Comparison of ENCODE assay signal across 8 cellular contexts in the genomic region with DNA sequence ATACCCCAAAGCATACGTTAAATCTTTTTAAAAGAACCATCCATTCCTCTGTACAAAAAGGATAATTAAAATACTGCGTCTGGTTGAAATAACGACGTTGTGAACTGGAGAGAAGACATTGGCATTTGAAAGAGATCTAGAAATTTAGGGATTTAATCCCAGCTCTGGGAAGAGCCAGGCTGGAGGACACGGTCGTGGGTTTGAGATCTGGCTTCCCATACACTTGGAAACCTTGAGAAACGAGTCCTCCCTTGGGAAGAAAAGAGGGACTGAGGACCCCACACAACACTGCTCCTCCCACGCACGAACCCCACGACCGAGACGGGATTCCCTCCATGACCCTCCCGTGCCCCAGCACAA. TPM values are rescaled to one million over a fixed set of nuclear protein-coding genes. Genes with fewer than 3 reads are reported as not detected.
DNase-seq lines count a peak whose midpoint lies in the region; ATAC-seq and TF ChIP-seq lines count a peak whose summit lies in the region.

No MANE protein-coding gene starts in this region.

- WGBS in esophagus, 2 donors = 3% methylated on average over 13 of the region's 13 CpGs

- H4K20me1 ChIP-seq in OCI-LY7 (ENCODE audit: insufficient read depth, low read length) = no peaks in the 10 kb centered on the region

- no peaks in the 10 kb centered on the region for H3K9me3 ChIP-seq in Caco-2
- H3K9me3 ChIP-seq in OCI-LY7 (ENCODE audit: low read length) = no peaks in the 10 kb centered on the region
- no peaks in the 10 kb centered on the region for H3K9me3 ChIP-seq in esophagus (ENCODE audit: control insufficient read depth in 2 of 2, insufficient read depth in 1 of 2, low read depth in 1 of 2, low read length in 1 of 2)

- H3K27ac Mint-ChIP-seq in Caco-2 (ENCODE audit: unreplicated experiment) (peak overlapping the region; percentile 73), osteocyte (ENCODE audit: unreplicated experiment) (peak overlapping the region; percentile 97)

- ATAC-seq in HG02588 (IDR thresholded peaks at IDR 0.05; ENCODE audit: unreplicated experiment) = no peak
- no peak for ATAC-seq in HG03108 (IDR thresholded peaks at IDR 0.05; ENCODE audit: unreplicated experiment)

- POLR2A ChIA-PET in Caco-2 (lab: Charles Lee) = interaction anchor here (1.4 kb wide), 1 partner anchor 11 kb away, joined by 8 read pairs; no protein-coding TSS in a partner anchor
- POLR2A ChIA-PET in OCI-LY7 (lab: Charles Lee) = interaction anchor here (1.2 kb wide), 1 partner anchor 90 kb away, joined by 3 read pairs; no protein-coding TSS in a partner anchor

- H3K4me1 ChIP-seq in Caco-2 (no peaks in the 10 kb centered on the region), OCI-LY7 (ENCODE audit: insufficient read depth, low read length, poor library complexity, severe bottlenecking) (peaks cover 42% of the 10 kb centered on the region), esophagus (ENCODE audit: control insufficient read depth in 2 of 2, insufficient read depth in 2 of 2, low read length in 1 of 2) (peaks cover 2 to 3% of the 10 kb centered on the region in 2 donors)

- H3K27ac ChIP-seq in OCI-LY7 (ENCODE audit: low read depth, low read length, poor library complexity, severe bottlenecking) (no peak overlapping the region), esophagus (ENCODE audit: low read depth in 2 of 2, low read length in 1 of 2) (peak overlapping the region; percentile 3 to 74)

- H3K4me2 ChIP-seq in OCI-LY7 (ENCODE audit: low read length) = peak overlapping the region; percentile 91

- H3K36me3 Mint-ChIP-seq in Caco-2 (ENCODE audit: insufficient read depth, unreplicated experiment) (peaks cover 8% of the 10 kb centered on the region), osteocyte (ENCODE audit: unreplicated experiment) (no peaks in the 10 kb centered on the region)

- peak overlapping the region; percentile 75 for H3K4me3 ChIP-seq in Caco-2 (ENCODE audit: low read depth, low read length)
- H3K4me3 ChIP-seq in OCI-LY7 (ENCODE audit: low read depth, low read length, poor library complexity, severe bottlenecking) = peak overlapping the region; percentile 90
- peak overlapping the region; percentile 88 to 91 for H3K4me3 ChIP-seq in esophagus (ENCODE audit: low read depth in 1 of 2, low read length in 2 of 2)

- no peaks in the 10 kb centered on the region for H3K27me3 ChIP-seq in Caco-2 (replicated peaks; ENCODE audit: control insufficient read depth, insufficient read depth, low read length)
- H3K27me3 ChIP-seq in esophagus (ENCODE audit: control insufficient read depth in 1 of 2, insufficient read depth in 2 of 2, low read length in 2 of 2) = no peaks in the 10 kb centered on the region

- DNase-seq in Caco-2 (no peak), OCI-LY7 (ENCODE audit: low spot score) (no peak), osteocyte (ENCODE audit: extremely low spot score, unreplicated experiment) (no peak), MV-4-11 (lab: John Stamatoyannopoulos, UW) (no peak), KG1 (lab: John Stamatoyannopoulos, UW) (no peak)

- CTCF ChIA-PET in Caco-2 (lab: Charles Lee) (no interaction called here), OCI-LY7 (lab: Charles Lee; ENCODE audit: unreplicated experiment) (interaction anchor here (0.8 kb wide), 1 partner anchor 12 kb away, joined by 3 read pairs; no protein-coding TSS in a partner anchor)

- intact Hi-C loops in Caco-2 (cut with micrococcal nuclease; ENCODE audit: unreplicated experiment) (loop anchor here (1.0 kb wide), 1 partner anchor 83 kb away; a partner anchor contains a TSS), OCI-LY7 (cut with micrococcal nuclease; ENCODE audit: unreplicated experiment) (no loop called here)

- H3K4me1 Mint-ChIP-seq in Caco-2 (ENCODE audit: low read depth, unreplicated experiment) (no peaks in the 10 kb centered on the region), osteocyte (ENCODE audit: unreplicated experiment) (peaks cover 26% of the 10 kb centered on the region)

- no peak for TF ChIP-seq CTCF in Caco-2 (IDR thresholded peaks at IDR 0.05; ENCODE audit: insufficient read depth in 1 of 2, low read depth in 1 of 2, low read length in 1 of 2, severe bottlenecking in 1 of 2, unreplicated experiment in 1 of 2)
- no peak for TF ChIP-seq CTCF in OCI-LY7 (conservative IDR thresholded peaks at IDR 0.05; ENCODE audit: low read length)
- TF ChIP-seq CTCF in osteocyte (IDR thresholded peaks at IDR 0.05) = no peak

- H3K9me3 Mint-ChIP-seq in Caco-2 (ENCODE audit: unreplicated experiment) (peaks cover 13% of the 10 kb centered on the region), osteocyte (ENCODE audit: unreplicated experiment) (no peaks in the 10 kb centered on the region)

- no peaks in the 10 kb centered on the region for H3K27me3 Mint-ChIP-seq in Caco-2 (ENCODE audit: insufficient read depth, unreplicated experiment)
- H3K27me3 Mint-ChIP-seq in osteocyte (ENCODE audit: unreplicated experiment) = no peaks in the 10 kb centered on the region

- BruUV-seq in Caco-2 (replicated peaks; lab: Mats Ljungman, UMichigan) (no TSS peak), OCI-LY7 (replicated peaks; lab: Mats Ljungman, UMichigan) (no TSS peak)

- peak overlapping the region; percentile 93 for H3K4me3 Mint-ChIP-seq in Caco-2 (ENCODE audit: unreplicated experiment)
- H3K4me3 Mint-ChIP-seq in osteocyte (ENCODE audit: unreplicated experiment) = peak overlapping the region; percentile 92

- no peaks in the 10 kb centered on the region for H3K9me2 ChIP-seq in OCI-LY7 (ENCODE audit: insufficient read depth, low read length)

- H3K36me3 ChIP-seq in Caco-2 (ENCODE audit: control insufficient read depth, insufficient read depth, low read length) (no peaks in the 10 kb centered on the region), OCI-LY7 (ENCODE audit: insufficient read depth, low read length) (no peaks in the 10 kb centered on the region), esophagus (ENCODE audit: control insufficient read depth in 2 of 2, insufficient read depth in 2 of 2, low read length in 1 of 2) (no peaks in the 10 kb centered on the region)

- H3K79me2 ChIP-seq in OCI-LY7 (ENCODE audit: insufficient read depth, low read depth, low read length) = peaks cover 18% of the 10 kb centered on the region; the same call in 1 of the 2 replicates

- H2AFZ ChIP-seq in OCI-LY7 (ENCODE audit: low read length) = peak overlapping the region; percentile 92

RNA-seq across cellular contexts. Expression of a gene that starts 0.6 kb away (rescaled TPM):
- total RNA-seq in Caco-2 (2022) (1.7 and 2.4 TPM in 2 replicates), OCI-LY7 (2022) (4.6 TPM in 2 replicates), osteocyte (3.4 and 3.9 TPM in 2 replicates)
- total RNA-seq in OCI-LY7 (2014; rRNA removed; shearing (Covaris generic)) = 3.4 and 5.3 TPM in 2 replicates
- under 1 TPM; 0.38 to 0.45 TPM for polyA plus RNA-seq in esophagus

RNA-seq across cellular contexts. Expression of a gene that starts 43.2 kb away (rescaled TPM):
- total RNA-seq in Caco-2 (2022) (5.1 and 6.1 TPM in 2 replicates), OCI-LY7 (2022) (4.5 and 4.6 TPM in 2 replicates), osteocyte (1.7 and 2.2 TPM in 2 replicates)
- total RNA-seq in OCI-LY7 (2014; rRNA removed; shearing (Covaris generic)) = 2.3 and 2.6 TPM in 2 replicates
- polyA plus RNA-seq in esophagus = 1 to 10 TPM; 1.5 to 3.5 TPM
